ENCODE assay signal across 1 cellular context in genomic region chr20:62818592-62819493, GRCh38.
TF ChIP-seq lines count a peak whose summit lies in the region.

No MANE protein-coding gene starts in this region.

TF ChIP-seq in GM23338, 12 proteins besides CTCF, POLR2A, EP300 and RAD21 (continued from another document):
- TF ChIP-seq ZNF462 (CRISPR knock-in tag; IDR thresholded peaks at IDR 0.05) (no peak), ZNF114 (CRISPR knock-in tag; IDR thresholded peaks at IDR 0.05) (no peak), ZNF331 (CRISPR knock-in tag; IDR thresholded peaks at IDR 0.05; ENCODE audit: low read depth) (no peak), NANOG (IDR thresholded peaks at IDR 0.05; ENCODE audit: borderline replicate concordance) (no peak)
